Comparison of ENCODE assay signal across 12 cellular contexts in genomic region chr3:169706857-169707256, GRCh38. TPM values are rescaled to one million over a fixed set of nuclear protein-coding genes. Genes with fewer than 3 reads are reported as not detected.
"Had no signal": no experiment of that assay in that cellular context is flagged by ENCODE, and none has a peak within 500 bp of the region (broad histone marks: within the 10 kb centered on the region; RNA-seq: fewer than 3 reads in every experiment).

No MANE protein-coding gene starts in this region.

RNA-seq across cellular contexts. Expression of gene MECOM, which starts 43.3 kb away (rescaled TPM):
- total RNA-seq: activated naive CD4-positive, alpha-beta T cell treated with anti-CD3 and anti-CD28 coated beads for 36 hours; activated naive CD4-positive, alpha-beta T cell treated with anti-CD3 and anti-CD28 coated beads, Interleukin-2, amount 50 U/mL, for 72 hours; activated naive CD8-positive, alpha-beta T cell treated with anti-CD3 and anti-CD28 coated beads for 36 hours; activated naive CD8-positive, alpha-beta T cell treated with anti-CD3 and anti-CD28 coated beads, Interleukin-2, amount 10 ng/mL, durations not matched to agents 7 days and 5 days; activated T-cell treated with anti-CD3 and anti-CD28 coated beads, Interleukin-2, amount 50 U/mL, for 72 hours; activated T-helper 1 cell treated with anti-CD3 and anti-CD28 coated beads, Interleukin-12 subunit alpha, Interleukin-12 subunit beta, Interleukin-2, Interleukin-4 antibody, amounts not matched to agents 30 ng/mL and 10 ng/mL and 1 ng/mL, durations not matched to agents 14 hours and 24 hours and 36 hours; activated T-helper 17 cell treated with anti-CD3 and anti-CD28 coated beads, Interleukin-2, amount 50 U/mL, for 72 hours; activated T-helper 2 cell treated with anti-CD3 and anti-CD28 coated beads, Interferon-gamma antibody, Interleukin-2, Interleukin-4, amounts not matched to agents 10 μg/mL and 5 μg/mL and 100 μg/mL, durations not matched to agents 14 hours and 24 hours and 36 hours had no signal

RNA-seq across cellular contexts. Expression of gene TERC, which starts 58.0 kb away (rescaled TPM):
- polyA plus RNA-seq: adipose tissue, adrenal gland, aorta, cardiac muscle cell had no signal
